Comparison of ENCODE assay signal across 2 cellular contexts in the genomic region with DNA sequence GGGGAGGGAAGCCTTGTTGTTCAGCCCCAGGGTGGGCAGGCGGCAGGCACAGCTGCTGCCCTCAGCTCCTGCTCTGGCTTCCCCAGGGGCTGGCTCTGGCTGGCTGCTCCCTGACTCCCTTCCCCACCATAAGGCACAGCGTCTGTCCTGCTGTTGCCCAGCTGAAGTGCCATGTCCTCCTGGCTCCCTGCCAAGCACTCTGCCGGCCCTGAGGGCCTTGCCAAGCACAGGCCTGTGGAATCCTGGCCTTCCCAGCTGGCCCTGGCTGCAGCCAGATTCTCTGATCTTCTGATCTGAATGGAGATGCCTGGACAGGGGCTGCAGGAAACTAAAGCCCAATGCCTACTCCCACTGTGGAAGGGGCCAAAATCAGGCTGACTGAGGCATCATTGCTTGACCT.
TF ChIP-seq lines count a peak whose summit lies in the region.

No MANE protein-coding gene starts in this region.

TF ChIP-seq in HepG2, 621 proteins besides CTCF, POLR2A, EP300 and RAD21:
- TF ChIP-seq, protein P1, sequence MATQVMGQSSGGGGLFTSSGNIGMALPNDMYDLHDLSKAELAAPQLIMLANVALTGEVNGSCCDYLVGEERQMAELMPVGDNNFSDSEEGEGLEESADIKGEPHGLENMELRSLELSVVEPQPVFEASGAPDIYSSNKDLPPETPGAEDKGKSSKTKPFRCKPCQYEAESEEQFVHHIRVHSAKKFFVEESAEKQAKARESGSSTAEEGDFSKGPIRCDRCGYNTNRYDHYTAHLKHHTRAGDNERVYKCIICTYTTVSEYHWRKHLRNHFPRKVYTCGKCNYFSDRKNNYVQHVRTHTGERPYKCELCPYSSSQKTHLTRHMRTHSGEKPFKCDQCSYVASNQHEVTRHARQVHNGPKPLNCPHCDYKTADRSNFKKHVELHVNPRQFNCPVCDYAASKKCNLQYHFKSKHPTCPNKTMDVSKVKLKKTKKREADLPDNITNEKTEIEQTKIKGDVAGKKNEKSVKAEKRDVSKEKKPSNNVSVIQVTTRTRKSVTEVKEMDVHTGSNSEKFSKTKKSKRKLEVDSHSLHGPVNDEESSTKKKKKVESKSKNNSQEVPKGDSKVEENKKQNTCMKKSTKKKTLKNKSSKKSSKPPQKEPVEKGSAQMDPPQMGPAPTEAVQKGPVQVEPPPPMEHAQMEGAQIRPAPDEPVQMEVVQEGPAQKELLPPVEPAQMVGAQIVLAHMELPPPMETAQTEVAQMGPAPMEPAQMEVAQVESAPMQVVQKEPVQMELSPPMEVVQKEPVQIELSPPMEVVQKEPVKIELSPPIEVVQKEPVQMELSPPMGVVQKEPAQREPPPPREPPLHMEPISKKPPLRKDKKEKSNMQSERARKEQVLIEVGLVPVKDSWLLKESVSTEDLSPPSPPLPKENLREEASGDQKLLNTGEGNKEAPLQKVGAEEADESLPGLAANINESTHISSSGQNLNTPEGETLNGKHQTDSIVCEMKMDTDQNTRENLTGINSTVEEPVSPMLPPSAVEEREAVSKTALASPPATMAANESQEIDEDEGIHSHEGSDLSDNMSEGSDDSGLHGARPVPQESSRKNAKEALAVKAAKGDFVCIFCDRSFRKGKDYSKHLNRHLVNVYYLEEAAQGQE (IDR thresholded peaks at IDR 0.05; ENCODE audit: borderline replicate concordance in 1 of 2, low read depth in 1 of 2, low read length in 2 of 2): no peak
- TF ChIP-seq ZNF572 (CRISPR knock-in tag; IDR thresholded peaks at IDR 0.05) (no peak), HNRNPLL (IDR thresholded peaks at IDR 0.05; ENCODE audit: low read depth, low read length, poor library complexity, severe bottlenecking) (no peak), HDAC6 (IDR thresholded peaks at IDR 0.05; ENCODE audit: low read depth, low read length) (no peak), ZNF530 (CRISPR knock-in tag; IDR thresholded peaks at IDR 0.05; ENCODE audit: low read depth) (no peak), ZNF484 (CRISPR knock-in tag; IDR thresholded peaks at IDR 0.05; ENCODE audit: borderline replicate concordance, low read depth) (no peak)
- TF ChIP-seq, protein P2, sequence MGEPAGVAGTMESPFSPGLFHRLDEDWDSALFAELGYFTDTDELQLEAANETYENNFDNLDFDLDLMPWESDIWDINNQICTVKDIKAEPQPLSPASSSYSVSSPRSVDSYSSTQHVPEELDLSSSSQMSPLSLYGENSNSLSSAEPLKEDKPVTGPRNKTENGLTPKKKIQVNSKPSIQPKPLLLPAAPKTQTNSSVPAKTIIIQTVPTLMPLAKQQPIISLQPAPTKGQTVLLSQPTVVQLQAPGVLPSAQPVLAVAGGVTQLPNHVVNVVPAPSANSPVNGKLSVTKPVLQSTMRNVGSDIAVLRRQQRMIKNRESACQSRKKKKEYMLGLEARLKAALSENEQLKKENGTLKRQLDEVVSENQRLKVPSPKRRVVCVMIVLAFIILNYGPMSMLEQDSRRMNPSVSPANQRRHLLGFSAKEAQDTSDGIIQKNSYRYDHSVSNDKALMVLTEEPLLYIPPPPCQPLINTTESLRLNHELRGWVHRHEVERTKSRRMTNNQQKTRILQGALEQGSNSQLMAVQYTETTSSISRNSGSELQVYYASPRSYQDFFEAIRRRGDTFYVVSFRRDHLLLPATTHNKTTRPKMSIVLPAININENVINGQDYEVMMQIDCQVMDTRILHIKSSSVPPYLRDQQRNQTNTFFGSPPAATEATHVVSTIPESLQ (CRISPR knock-in tag; conservative IDR thresholded peaks at IDR 0.05): no peak
- TF ChIP-seq, protein P3, sequence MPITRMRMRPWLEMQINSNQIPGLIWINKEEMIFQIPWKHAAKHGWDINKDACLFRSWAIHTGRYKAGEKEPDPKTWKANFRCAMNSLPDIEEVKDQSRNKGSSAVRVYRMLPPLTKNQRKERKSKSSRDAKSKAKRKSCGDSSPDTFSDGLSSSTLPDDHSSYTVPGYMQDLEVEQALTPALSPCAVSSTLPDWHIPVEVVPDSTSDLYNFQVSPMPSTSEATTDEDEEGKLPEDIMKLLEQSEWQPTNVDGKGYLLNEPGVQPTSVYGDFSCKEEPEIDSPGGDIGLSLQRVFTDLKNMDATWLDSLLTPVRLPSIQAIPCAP (CRISPR knock-in tag; IDR thresholded peaks at IDR 0.05; ENCODE audit: low read depth): no peak

TF ChIP-seq in SK-N-SH, 30 proteins besides CTCF, POLR2A, EP300 and RAD21:
- TF ChIP-seq USF2 (IDR thresholded peaks at IDR 0.05; ENCODE audit: borderline replicate concordance, low read depth, low read length): no peak
- TF ChIP-seq FOSL2 (IDR thresholded peaks at IDR 0.05; ENCODE audit: borderline replicate concordance, low read depth): no peak
- TF ChIP-seq YY1 (IDR thresholded peaks at IDR 0.05; ENCODE audit: low read depth): no peak
- TF ChIP-seq POLR2AphosphoS5 (IDR thresholded peaks at IDR 0.05; ENCODE audit: low read depth, low read length): no peak
- no peak for TF ChIP-seq FOXM1 (IDR thresholded peaks at IDR 0.05; ENCODE audit: low read depth)
- TF ChIP-seq ELF1 (IDR thresholded peaks at IDR 0.05): no peak
- TF ChIP-seq, protein P4, sequence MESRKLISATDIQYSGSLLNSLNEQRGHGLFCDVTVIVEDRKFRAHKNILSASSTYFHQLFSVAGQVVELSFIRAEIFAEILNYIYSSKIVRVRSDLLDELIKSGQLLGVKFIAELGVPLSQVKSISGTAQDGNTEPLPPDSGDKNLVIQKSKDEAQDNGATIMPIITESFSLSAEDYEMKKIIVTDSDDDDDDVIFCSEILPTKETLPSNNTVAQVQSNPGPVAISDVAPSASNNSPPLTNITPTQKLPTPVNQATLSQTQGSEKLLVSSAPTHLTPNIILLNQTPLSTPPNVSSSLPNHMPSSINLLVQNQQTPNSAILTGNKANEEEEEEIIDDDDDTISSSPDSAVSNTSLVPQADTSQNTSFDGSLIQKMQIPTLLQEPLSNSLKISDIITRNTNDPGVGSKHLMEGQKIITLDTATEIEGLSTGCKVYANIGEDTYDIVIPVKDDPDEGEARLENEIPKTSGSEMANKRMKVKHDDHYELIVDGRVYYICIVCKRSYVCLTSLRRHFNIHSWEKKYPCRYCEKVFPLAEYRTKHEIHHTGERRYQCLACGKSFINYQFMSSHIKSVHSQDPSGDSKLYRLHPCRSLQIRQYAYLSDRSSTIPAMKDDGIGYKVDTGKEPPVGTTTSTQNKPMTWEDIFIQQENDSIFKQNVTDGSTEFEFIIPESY (IDR thresholded peaks at IDR 0.05; ENCODE audit: borderline replicate concordance, low read depth): no peak
- TF ChIP-seq SIN3A (IDR thresholded peaks at IDR 0.05; ENCODE audit: borderline replicate concordance, low read depth, low read length): no peak
- TF ChIP-seq RXRA (IDR thresholded peaks at IDR 0.05; ENCODE audit: borderline replicate concordance, low read depth): no peak
- TF ChIP-seq CHD2 (IDR thresholded peaks at IDR 0.05; ENCODE audit: low read length, partially characterized antibody): peak; percentile 83
- TF ChIP-seq TCF12 (IDR thresholded peaks at IDR 0.05): peak; percentile 6; the same call in 1 of the 2 replicates
- TF ChIP-seq TEAD4 (IDR thresholded peaks at IDR 0.05; ENCODE audit: borderline replicate concordance, insufficient read depth): no peak
- TF ChIP-seq NFIC (IDR thresholded peaks at IDR 0.05; ENCODE audit: borderline replicate concordance): peak; percentile 34; the same call in 1 of the 2 replicates
- TF ChIP-seq FOXJ3 (CRISPR knock-in tag; IDR thresholded peaks at IDR 0.05): peak; percentile 66
- no peak; the same call in 1 of the 2 replicates for TF ChIP-seq MXI1 (IDR thresholded peaks at IDR 0.05; ENCODE audit: low read depth, low read length)
- no peak for TF ChIP-seq TAF1 (IDR thresholded peaks at IDR 0.05; ENCODE audit: borderline replicate concordance, low read depth, low read length)
- TF ChIP-seq RCOR1 (IDR thresholded peaks at IDR 0.05; ENCODE audit: low read length): peak; percentile 97
- TF ChIP-seq, protein P1 (IDR thresholded peaks at IDR 0.05; ENCODE audit: low read depth, low read length): no peak
- TF ChIP-seq EZH2phosphoT487 (IDR thresholded peaks at IDR 0.05; ENCODE audit: borderline replicate concordance, low read depth): no peak
- TF ChIP-seq GATA2 (CRISPR knock-in tag; IDR thresholded peaks at IDR 0.05): peak; percentile 94
TF ChIP-seq in SK-N-SH: peak in this region for 6.
